ENCODE assay signal across 9 cellular contexts in genomic region chr10:88065384-88066049, GRCh38.
DNase-seq lines count a peak whose midpoint lies in the region; ATAC-seq and TF ChIP-seq lines count a peak whose summit lies in the region.
"Had no signal": no experiment of that assay in that cellular context is flagged by ENCODE, and none has a peak within 500 bp of the region (broad histone marks: within the 10 kb centered on the region; RNA-seq: fewer than 3 reads in every experiment).

No MANE protein-coding gene starts in this region.

- H3K27me3 ChIP-seq in DND-41 (ENCODE audit: insufficient read depth, low read length, poor library complexity): no peaks in the 10 kb centered on the region
- no peaks in the 10 kb centered on the region for H3K27me3 ChIP-seq in mucosa of rectum (ENCODE audit: control insufficient read depth in 2 of 2, insufficient read depth in 2 of 2, low read length in 2 of 2)
- H3K27me3 ChIP-seq: cardiac muscle cell had no signal

- ATAC-seq in DND-41 (ENCODE audit: insufficient read depth, low read depth) (no peak), GM21390 (IDR thresholded peaks at IDR 0.05; ENCODE audit: unreplicated experiment) (peak; percentile 24)

- no peak overlapping the region for H3K4me2 ChIP-seq in DND-41 (ENCODE audit: insufficient read depth, low read length)

- peaks cover 93% of the 10 kb centered on the region for H3K4me1 ChIP-seq in DND-41 (ENCODE audit: insufficient read depth, low read length)
- H3K4me1 ChIP-seq in mucosa of rectum (ENCODE audit: control insufficient read depth in 2 of 2, insufficient read depth in 2 of 2, low read length in 2 of 2): peaks cover 3 to 4% of the 10 kb centered on the region in 2 donors

- H3K9ac ChIP-seq in DND-41 (ENCODE audit: low read depth, low read length): no peak overlapping the region
- H3K9ac ChIP-seq in mucosa of rectum (ENCODE audit: low read depth in 1 of 2, low read length in 2 of 2): no peak overlapping the region

- no peaks in the 10 kb centered on the region for H4K20me1 ChIP-seq in DND-41 (ENCODE audit: insufficient read depth, low read length)

- H3K27ac ChIP-seq in DND-41 (ENCODE audit: low read length): peak overlapping the region; percentile 90
- H3K27ac ChIP-seq in mucosa of rectum (ENCODE audit: low read depth in 2 of 2, low read length in 2 of 2): peak overlapping the region; percentile 43 to 61
- H3K27ac ChIP-seq: cardiac muscle cell had no signal

- no peaks in the 10 kb centered on the region for H3K79me2 ChIP-seq in DND-41 (ENCODE audit: insufficient read depth, low read length)

- no peaks in the 10 kb centered on the region for H3K9me3 ChIP-seq in DND-41 (ENCODE audit: insufficient read depth, low read length, severe bottlenecking)
- no peaks in the 10 kb centered on the region for H3K9me3 ChIP-seq in mucosa of rectum (ENCODE audit: control insufficient read depth in 2 of 2, low read length in 2 of 2)

- no peaks in the 10 kb centered on the region for H3K36me3 ChIP-seq in DND-41 (ENCODE audit: insufficient read depth, low read length)
- no peaks in the 10 kb centered on the region for H3K36me3 ChIP-seq in mucosa of rectum (ENCODE audit: control insufficient read depth in 2 of 2, insufficient read depth in 2 of 2, low read length in 2 of 2)
- H3K36me3 ChIP-seq: cardiac muscle cell had no signal

- H3K4me3 ChIP-seq in DND-41 (ENCODE audit: low read depth in 1 of 2, low read length in 2 of 2) (no peak overlapping the region), mucosa of rectum (ENCODE audit: low read length in 2 of 2) (no peak overlapping the region)
- H3K4me3 ChIP-seq: cardiac muscle cell had no signal

- TF ChIP-seq CTCF in DND-41 (IDR thresholded peaks at IDR 0.05; ENCODE audit: borderline replicate concordance, extremely low read depth, low read length, poor library complexity, severe bottlenecking): no peak

- DNase-seq in DND-41: no peak
- peak; percentile 26 for DNase-seq in RPMI8226
- DNase-seq in central memory CD4-positive, alpha-beta T cell: no peak
- DNase-seq in NCI-H2029 (lab: John Stamatoyannopoulos, UW): no peak
- DNase-seq in HK-2 (ENCODE audit: unreplicated experiment): no peak
- no peak for DNase-seq in RKO (ENCODE audit: low spot score)

- no peak overlapping the region for H2AFZ ChIP-seq in DND-41 (ENCODE audit: low read depth, low read length)
